8 cellular contexts compared by ENCODE assay signal in the genomic region with DNA sequence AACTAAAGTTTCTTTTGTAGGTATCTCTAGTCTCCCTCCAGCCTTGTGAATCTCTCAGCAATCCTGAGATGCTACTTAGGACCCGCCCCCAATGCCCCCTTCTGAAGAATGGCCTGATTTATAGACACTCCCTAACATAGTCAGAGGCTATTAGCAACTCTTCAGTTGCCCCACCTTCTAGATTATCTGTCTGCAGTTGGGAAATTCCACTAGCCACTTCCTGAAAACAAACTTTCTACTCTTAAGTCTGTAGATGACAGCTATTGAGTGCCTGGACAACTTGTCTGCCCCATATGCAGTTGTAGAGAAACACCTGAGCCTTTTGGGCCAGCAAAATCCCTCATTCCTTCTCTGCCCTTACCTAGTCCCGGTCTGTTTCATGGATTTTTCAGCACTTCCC.
DNase-seq lines count a peak whose midpoint lies in the region; ATAC-seq and FAIRE-seq lines count a peak whose summit lies in the region.

No MANE protein-coding gene starts in this region.

- no peak overlapping the region for H3K4me3 Mint-ChIP-seq in activated CD4-positive, alpha-beta T cell treated with anti-CD3 and anti-CD28 coated beads, Interleukin-2, amount 10 ng/mL, durations not matched to agents 7 days and 5 days

- H3K4me1 Mint-ChIP-seq in activated CD4-positive, alpha-beta T cell treated with anti-CD3 and anti-CD28 coated beads, Interleukin-2, amount 10 ng/mL, durations not matched to agents 7 days and 5 days, result peaks cover 37% of the 10 kb centered on the region

- peaks cover 4% of the 10 kb centered on the region for H3K27me3 Mint-ChIP-seq in activated CD4-positive, alpha-beta T cell treated with anti-CD3 and anti-CD28 coated beads, Interleukin-2, amount 10 ng/mL, durations not matched to agents 7 days and 5 days

- POLR2A ChIA-PET in activated CD4-positive, alpha-beta T cell treated with anti-CD3 and anti-CD28 coated beads, Interleukin-2, amount 10 ng/mL, durations not matched to agents 7 days and 5 days (lab: Charles Lee), result no interaction called here

- DNase-seq in NOMO-1 treated with dmso at 0.1 percent for 144 hours (lab: John Stamatoyannopoulos, UW; ENCODE audit: unreplicated experiment) (peak; percentile 67), kidney glomerular epithelial cell (lab: John Stamatoyannopoulos, UW) (peak; percentile 20), left ventricle myocardium superior (no peak), urothelium cell line (ENCODE audit: low spot score) (no peak)
- DNase-seq in activated CD4-positive, alpha-beta T cell treated with anti-CD3 and anti-CD28 coated beads, Interleukin-2, amount 10 ng/mL, durations not matched to agents 7 days and 5 days, result no peak
- DNase-seq in stimulated activated CD4-positive, alpha-beta T cell treated with anti-CD3 and anti-CD28 coated beads, Interleukin-15, amount 100 ng/mL, for 24 hours, result no peak

- peaks cover 2% of the 10 kb centered on the region for H3K36me3 Mint-ChIP-seq in activated CD4-positive, alpha-beta T cell treated with anti-CD3 and anti-CD28 coated beads, Interleukin-2, amount 10 ng/mL, durations not matched to agents 7 days and 5 days (ENCODE audit: low read depth)

- intact Hi-C loops in left ventricle myocardium superior (cut with micrococcal nuclease), result no loop called here

- H3K9me3 Mint-ChIP-seq in activated CD4-positive, alpha-beta T cell treated with anti-CD3 and anti-CD28 coated beads, Interleukin-2, amount 10 ng/mL, durations not matched to agents 7 days and 5 days, result no peaks in the 10 kb centered on the region

- CTCF ChIA-PET in activated CD4-positive, alpha-beta T cell treated with anti-CD3 and anti-CD28 coated beads, Interleukin-2, amount 10 ng/mL, durations not matched to agents 7 days and 5 days (lab: Charles Lee), result no interaction called here

- peak; percentile 89 for ATAC-seq in GM18519 (IDR thresholded peaks at IDR 0.05; ENCODE audit: low FRiP score, unreplicated experiment)
- peak; percentile 89 for ATAC-seq in HG02623 (IDR thresholded peaks at IDR 0.05; ENCODE audit: unreplicated experiment)
- no peak for ATAC-seq in left ventricle myocardium superior

- no peak for FAIRE-seq in urothelium cell line (lab: Jason Lieb, UNC)

- no peak overlapping the region for H3K27ac Mint-ChIP-seq in activated CD4-positive, alpha-beta T cell treated with anti-CD3 and anti-CD28 coated beads, Interleukin-2, amount 10 ng/mL, durations not matched to agents 7 days and 5 days

Comparison
In these comparisons a context has a peak if more than half of its experiments do, and no peak if none do; other contexts are left out.
1. DNase-seq: peak in NOMO-1 treated with dmso at 0.1 percent for 144 hours (single experiment) and kidney glomerular epithelial cell (single experiment); none in activated CD4-positive, alpha-beta T cell treated with anti-CD3 and anti-CD28 coated beads, Interleukin-2, amount 10 ng/mL, durations not matched to agents 7 days and 5 days (single experiment), stimulated activated CD4-positive, alpha-beta T cell treated with anti-CD3 and anti-CD28 coated beads, Interleukin-15, amount 100 ng/mL, for 24 hours (single experiment), left ventricle myocardium superior (single experiment) and urothelium cell line (single experiment).